In genomic region chr9:132077881-132078280, GRCh38 we compare ENCODE assay signal across 8 cellular contexts. TPM values are rescaled to one million over a fixed set of nuclear protein-coding genes. Genes with fewer than 3 reads are reported as not detected.
DNase-seq lines count a peak whose midpoint lies in the region; TF ChIP-seq lines count a peak whose summit lies in the region.

No MANE protein-coding gene starts in this region.

- peaks cover 50% of the 10 kb centered on the region for H3K79me2 ChIP-seq in neural progenitor cell (ENCODE audit: low read depth)

- H4K20me1 ChIP-seq in neural progenitor cell (ENCODE audit: low read depth) = peaks cover 31% of the 10 kb centered on the region

- no peak overlapping the region for H3K9ac ChIP-seq in neural progenitor cell

- H3K9me3 ChIP-seq in neural progenitor cell (ENCODE audit: low read depth) (no peaks in the 10 kb centered on the region), WERI-Rb-1 (ENCODE audit: severe bottlenecking) (no peaks in the 10 kb centered on the region)

- H3K36me3 ChIP-seq in neural progenitor cell = no peaks in the 10 kb centered on the region
- peaks cover 49% of the 10 kb centered on the region for H3K36me3 ChIP-seq in WERI-Rb-1

- H3K27me3 ChIP-seq in neural progenitor cell = no peaks in the 10 kb centered on the region
- no peaks in the 10 kb centered on the region for H3K27me3 ChIP-seq in WERI-Rb-1 (ENCODE audit: insufficient read depth, low read depth, severe bottlenecking)

- no peak overlapping the region for H2AFZ ChIP-seq in neural progenitor cell (replicated peaks)

- peak; percentile 55 for DNase-seq in DMS53 (lab: John Stamatoyannopoulos, UW)
- DNase-seq in NB4 (ENCODE audit: low read depth) = no peak
- DNase-seq in chondrocyte (ENCODE audit: low spot score) = no peak
- no peak for DNase-seq in neural progenitor cell (ENCODE audit: low spot score)
- no peak for DNase-seq in WERI-Rb-1
- DNase-seq in activated gamma-delta T cell treated with Interleukin-2 at 50 U/mL for 16 hours = no peak
- DNase-seq in A172 (ENCODE audit: low spot score) = no peak
- no peak for DNase-seq in midbrain (lab: John Stamatoyannopoulos, UW)

- peak overlapping the region; percentile 96 for H3K4me3 ChIP-seq in NB4 (ENCODE audit: low read depth, low read length)
- peak overlapping the region; percentile 88 for H3K4me3 ChIP-seq in neural progenitor cell
- H3K4me3 ChIP-seq in WERI-Rb-1 (ENCODE audit: low read depth, low read length) = no peak overlapping the region

- H3K4me2 ChIP-seq in neural progenitor cell = peak overlapping the region; percentile 96

- no peak for TF ChIP-seq POLR2A in NB4 (IDR thresholded peaks at IDR 0.05; ENCODE audit: extremely low read depth, insufficient read length)

- H3K27ac Mint-ChIP-seq in chondrocyte (ENCODE audit: unreplicated experiment) = peak overlapping the region; percentile 78
- H3K27ac Mint-ChIP-seq in neural progenitor cell = no peak overlapping the region

- TF ChIP-seq CTCF in NB4 (IDR thresholded peaks at IDR 0.05; ENCODE audit: low read depth, low read length) (no peak), chondrocyte (IDR thresholded peaks at IDR 0.05) (no peak), neural progenitor cell (IDR thresholded peaks at IDR 0.05) (no peak), WERI-Rb-1 (IDR thresholded peaks at IDR 0.05; ENCODE audit: low read depth, low read length) (no peak)

- H3F3A ChIP-seq in neural progenitor cell (ENCODE audit: low read depth) = peaks cover 5% of the 10 kb centered on the region

- H3K4me1 Mint-ChIP-seq in chondrocyte (ENCODE audit: low read depth) (peaks cover 66% of the 10 kb centered on the region), neural progenitor cell (peaks cover 23% of the 10 kb centered on the region)

- H3K9me3 Mint-ChIP-seq in chondrocyte (ENCODE audit: low read depth) (no peaks in the 10 kb centered on the region), neural progenitor cell (no peaks in the 10 kb centered on the region)

- H3K27ac ChIP-seq in neural progenitor cell (no peak overlapping the region), WERI-Rb-1 (no peak overlapping the region)

- H3K4me1 ChIP-seq in neural progenitor cell = peaks cover 10% of the 10 kb centered on the region

- H3K27me3 Mint-ChIP-seq in chondrocyte (ENCODE audit: low read depth) = peaks cover 2% of the 10 kb centered on the region
- H3K27me3 Mint-ChIP-seq in neural progenitor cell (ENCODE audit: insufficient read depth, low read depth) = peaks cover 4% of the 10 kb centered on the region

- H3K36me3 Mint-ChIP-seq in chondrocyte (ENCODE audit: low read depth) (peaks cover 1% of the 10 kb centered on the region), neural progenitor cell (peaks cover 2% of the 10 kb centered on the region)

- peak overlapping the region; percentile 96 for H3K4me3 Mint-ChIP-seq in chondrocyte (ENCODE audit: unreplicated experiment)
- peak overlapping the region; percentile 99 for H3K4me3 Mint-ChIP-seq in neural progenitor cell

RNA-seq across cellular contexts. Expression of gene MED27, which starts 1.8 kb away (rescaled TPM):
- total RNA-seq in chondrocyte = 24.4 to 28.2 TPM (median 26.6 TPM) in 3 replicates
- total RNA-seq in neural progenitor cell (ENCODE audit: low replicate concordance) = 15.1 and 25.1 TPM in 2 replicates
- total RNA-seq in A172 (2014; rRNA removed; shearing (Covaris generic)) = 20.7 and 30.2 TPM in 2 replicates
